Comparison of ENCODE assay signal across 8 cellular contexts in genomic region chrX:15471016-15471415, GRCh38. TPM values are rescaled to one million over a fixed set of nuclear protein-coding genes. Genes with fewer than 3 reads are reported as not detected.
DNase-seq lines count a peak whose midpoint lies in the region; ATAC-seq and TF ChIP-seq lines count a peak whose summit lies in the region.

No MANE protein-coding gene starts in this region.

- no peak overlapping the region for H2BK15ac ChIP-seq in neuronal stem cell (ENCODE audit: low read length)

- H3K9me3 Mint-ChIP-seq in CD14-positive monocyte: peaks cover 0 to 2% (median 0%) of the 10 kb centered on the region in 7 donors

- peaks cover 0 to 3% of the 10 kb centered on the region in 2 donors for H3K36me3 ChIP-seq in neuronal stem cell (replicated peaks in 1 of 2; ENCODE audit: control insufficient read depth in 2 of 2, insufficient read depth in 2 of 2, low read length in 2 of 2)

- no peak overlapping the region for H3K18ac ChIP-seq in neuronal stem cell (ENCODE audit: low read length)

- H3K27ac ChIP-seq in RWPE1 (no peak overlapping the region), neuronal stem cell (replicated peaks; ENCODE audit: low read length) (no peak overlapping the region)

- DNase-seq in CD14-positive monocyte (ENCODE audit: low spot score) (peak; percentile 58), HT1080 (ENCODE audit: low read depth) (peak; percentile 75), RWPE1 (ENCODE audit: low spot score) (peak; percentile 12), globus pallidus (ENCODE audit: low spot score) (peak; percentile 58), pons (ENCODE audit: low spot score) (peak; percentile 69), neuronal stem cell (ENCODE audit: low spot score) (no peak)
- peak; percentile 53 for DNase-seq in activated naive CD4-positive, alpha-beta T cell treated with Interleukin-2 at 50 U/mL for 16 hours

- CTCF ChIA-PET in RWPE1 (lab: Yijun Ruan, JAX): interaction anchor here (0.6 to 1.4 kb wide), 3 partner anchors 50 to 124 kb away, joined by 3 to 6 read pairs (median 3); no protein-coding TSS in a partner anchor

- no peak overlapping the region for H4K8ac ChIP-seq in neuronal stem cell (ENCODE audit: low read depth, low read length)

- H3K4me3 ChIP-seq in neuronal stem cell (ENCODE audit: low read length in 2 of 2): no peak overlapping the region

- H2BK5ac ChIP-seq in neuronal stem cell (ENCODE audit: low read length): no peak overlapping the region

- H3K4me1 Mint-ChIP-seq in CD14-positive monocyte: peaks cover 5% of the 10 kb centered on the region

- H3K27ac Mint-ChIP-seq in CD14-positive monocyte: peak overlapping the region in 4 of 7 donors; percentile 51 to 87 (median 79)

- TF ChIP-seq CTCF in CD14-positive monocyte (IDR thresholded peaks at IDR 0.05): peak; percentile 67
- TF ChIP-seq CTCF in RWPE1 (conservative IDR thresholded peaks at IDR 0.05; ENCODE audit: low read depth): peak; percentile 74

- no peaks in the 10 kb centered on the region for H3K36me3 Mint-ChIP-seq in CD14-positive monocyte

- H3K27me3 ChIP-seq in neuronal stem cell (ENCODE audit: control insufficient read depth in 3 of 3, insufficient read depth in 3 of 3, low read depth in 1 of 3, low read length in 3 of 3): no peaks in the 10 kb centered on the region

- H2AK5ac ChIP-seq in neuronal stem cell (ENCODE audit: low read depth, low read length): no peak overlapping the region

- H2AFZ ChIP-seq in neuronal stem cell (ENCODE audit: low read length): no peak overlapping the region

- no peak overlapping the region for H3K4ac ChIP-seq in neuronal stem cell (ENCODE audit: low read length)

- H3K9ac ChIP-seq in neuronal stem cell (ENCODE audit: low read depth, low read length, poor library complexity): no peak overlapping the region

- H3K27me3 Mint-ChIP-seq in CD14-positive monocyte (ENCODE audit: low read depth in 3 of 3): peaks cover 0 to 30% (median 0%) of the 10 kb centered on the region in 3 donors

- H2BK120ac ChIP-seq in neuronal stem cell (ENCODE audit: low read depth, low read length): no peak overlapping the region

- H3K4me2 ChIP-seq in neuronal stem cell (ENCODE audit: insufficient read depth, low read length, poor library complexity, severe bottlenecking): no peak overlapping the region

- H4K91ac ChIP-seq in neuronal stem cell (ENCODE audit: low read depth, low read length, poor library complexity): no peak overlapping the region

- peak; percentile 80 for ATAC-seq in GM19351 (IDR thresholded peaks at IDR 0.05; ENCODE audit: unreplicated experiment)

- POLR2A ChIA-PET in RWPE1 (lab: Yijun Ruan, JAX; ENCODE audit: low non-redundant PET): no interaction called here

- no peaks in the 10 kb centered on the region for H3K79me1 ChIP-seq in neuronal stem cell (ENCODE audit: low read depth, low read length)

- intact Hi-C loops in CD14-positive monocyte (cut with micrococcal nuclease): no loop called here

- WGBS in neuronal stem cell (ENCODE audit: extremely low coverage in 2 of 2, insufficient read length in 2 of 2, insufficient replicate concordance in 1 of 2), 2 donors: no CpG with 5 or more reads among the region's 3 CpGs

- H3K14ac ChIP-seq in neuronal stem cell (ENCODE audit: low read length): no peak overlapping the region

- H2BK12ac ChIP-seq in neuronal stem cell (ENCODE audit: low read length): no peak overlapping the region

- H3K23ac ChIP-seq in neuronal stem cell (ENCODE audit: low read depth, low read length, poor library complexity): no peak overlapping the region

- no peak overlapping the region for H3K4me3 Mint-ChIP-seq in CD14-positive monocyte

- H3K4me1 ChIP-seq in neuronal stem cell (ENCODE audit: control insufficient read depth in 2 of 2, insufficient read depth in 1 of 2, low read depth in 1 of 2, low read length in 2 of 2): peaks cover 0 to 3% of the 10 kb centered on the region in 2 donors

- H3K9me3 ChIP-seq in neuronal stem cell (replicated peaks in 1 of 2; ENCODE audit: control insufficient read depth in 2 of 2, insufficient read depth in 1 of 2, low read depth in 1 of 2, low read length in 2 of 2): no peaks in the 10 kb centered on the region

RNA-seq across cellular contexts. Expression of gene PIR, which starts 22.1 kb away (rescaled TPM):
- under 1 TPM in 1 of 2 donors, not detected in 1; 0.23 TPM for polyA plus RNA-seq in CD14-positive monocyte
- total RNA-seq in HT1080 (2014; rRNA removed; shearing (Covaris generic)): 15.6 and 19.3 TPM in 2 replicates
- polyA plus RNA-seq in HT1080 (2015; cell fraction: cytosol; rRNA removed): 9.7 and 14.7 TPM in 2 replicates
- 12.2 and 14.5 TPM in 2 replicates for polyA plus RNA-seq in HT1080 (2015; cell fraction: nucleus; rRNA removed)
- polyA plus RNA-seq in neuronal stem cell (2013, experiment 1 of 2): 44.1 TPM
- 44.3 TPM for polyA plus RNA-seq in neuronal stem cell (2013, experiment 2 of 2)

RNA-seq across cellular contexts. Expression of gene BMX, which starts 29.6 kb away (rescaled TPM):
- polyA plus RNA-seq in CD14-positive monocyte: under 1 TPM; 0.22 to 0.26 TPM
- 0.34 TPM in 1 of 2 replicates, not detected in the other for total RNA-seq in HT1080 (2014; rRNA removed; shearing (Covaris generic))
- not detected in 2 replicates for polyA plus RNA-seq in HT1080 (2015; cell fraction: cytosol; rRNA removed)
- not detected in 2 replicates for polyA plus RNA-seq in HT1080 (2015; cell fraction: nucleus; rRNA removed)
- polyA plus RNA-seq in neuronal stem cell (2013, experiment 1 of 2): not detected
- polyA plus RNA-seq in neuronal stem cell (2013, experiment 2 of 2): not detected
